ENCODE assay signal across 12 cellular contexts in the genomic region with DNA sequence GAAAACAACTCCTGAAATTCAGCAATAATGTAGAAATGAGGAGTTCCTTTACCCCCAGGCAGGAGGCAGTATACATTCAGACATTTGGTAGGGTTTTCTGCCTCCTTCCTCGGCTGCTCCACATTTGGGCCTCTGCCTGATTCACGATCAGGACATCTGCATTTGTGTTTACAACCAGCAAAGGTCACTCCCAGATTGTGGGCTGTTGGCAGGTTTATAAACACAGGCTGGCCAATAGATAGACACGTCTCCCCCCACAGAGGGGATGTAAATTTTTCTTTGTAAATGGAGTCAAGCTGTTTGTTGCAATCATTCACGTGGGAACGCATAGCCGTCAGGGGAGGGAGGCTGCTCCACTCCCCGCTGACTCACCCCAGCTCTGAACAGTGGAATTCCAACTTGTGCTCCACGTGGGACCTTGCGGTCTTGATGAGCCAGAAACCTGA.
DNase-seq lines count a peak whose midpoint lies in the region; TF ChIP-seq lines count a peak whose summit lies in the region.
"Had no signal": no experiment of that assay in that cellular context is flagged by ENCODE, and none has a peak within 500 bp of the region (broad histone marks: within the 10 kb centered on the region; RNA-seq: fewer than 3 reads in every experiment).

No MANE protein-coding gene starts in this region.

- H3K4me1 Mint-ChIP-seq in endodermal cell (no peaks in the 10 kb centered on the region), nephron progenitor cell (peaks cover 36% of the 10 kb centered on the region)
- H3K4me1 Mint-ChIP-seq: immature natural killer cell had no signal

- H3K4me3 ChIP-seq in endodermal cell (ENCODE audit: low read length) (no peak overlapping the region), left ventricle myocardium inferior (no peak overlapping the region), BE2C (ENCODE audit: low read depth, low read length) (no peak overlapping the region)

- CTCF ChIA-PET in HEK293T (lab: Yijun Ruan, JAX) = no interaction called here

- peak; percentile 72 for TF ChIP-seq CTCF in endodermal cell (conservative IDR thresholded peaks at IDR 0.05)
- TF ChIP-seq CTCF in nephron progenitor cell (IDR thresholded peaks at IDR 0.05) = peak; percentile 53
- no peak for TF ChIP-seq CTCF in left ventricle myocardium inferior (IDR thresholded peaks at IDR 0.05; ENCODE audit: borderline replicate concordance)
- TF ChIP-seq CTCF in BE2C (IDR thresholded peaks at IDR 0.05; ENCODE audit: low read depth, low read length) = no peak

- H3K9me3 ChIP-seq in endodermal cell (ENCODE audit: control insufficient read depth, low read length) (no peaks in the 10 kb centered on the region), left ventricle myocardium inferior (replicated peaks) (peaks cover 26% of the 10 kb centered on the region), BE2C (no peaks in the 10 kb centered on the region)

- H3K9ac ChIP-seq in endodermal cell (ENCODE audit: extremely low read depth, low read length, poor library complexity, severe bottlenecking) = no peak overlapping the region

- H3K4me3 Mint-ChIP-seq in endodermal cell = no peak overlapping the region
- H3K4me3 Mint-ChIP-seq in nephron progenitor cell = no peak overlapping the region
- H3K4me3 Mint-ChIP-seq: activated naive CD4-positive, alpha-beta T cell treated with anti-CD3 and anti-CD28 coated beads for 36 hours; immature natural killer cell had no signal

- H3K4me1 ChIP-seq in endodermal cell (ENCODE audit: control insufficient read depth, insufficient read depth, low read length) (no peaks in the 10 kb centered on the region), left ventricle myocardium inferior (no peaks in the 10 kb centered on the region), BE2C (no peaks in the 10 kb centered on the region)

- no peak overlapping the region for H3K27ac Mint-ChIP-seq in endodermal cell
- no peak overlapping the region for H3K27ac Mint-ChIP-seq in nephron progenitor cell
- H3K27ac Mint-ChIP-seq: activated naive CD4-positive, alpha-beta T cell treated with anti-CD3 and anti-CD28 coated beads for 36 hours; immature natural killer cell had no signal

- H3K27me3 ChIP-seq in endodermal cell (ENCODE audit: control insufficient read depth, insufficient read depth, low read length, poor library complexity, severe bottlenecking) = no peaks in the 10 kb centered on the region
- H3K27me3 ChIP-seq in left ventricle myocardium inferior (ENCODE audit: low read depth) = peaks cover 25% of the 10 kb centered on the region
- no peaks in the 10 kb centered on the region for H3K27me3 ChIP-seq in BE2C

- POLR2A ChIA-PET in HEK293T (lab: Yijun Ruan, JAX) = no interaction called here

- H3K36me3 Mint-ChIP-seq in endodermal cell (ENCODE audit: low read depth) = no peaks in the 10 kb centered on the region
- H3K36me3 Mint-ChIP-seq in nephron progenitor cell (ENCODE audit: low read depth) = no peaks in the 10 kb centered on the region
- H3K36me3 Mint-ChIP-seq: immature natural killer cell had no signal

- DNase-seq in ELF-1 (ENCODE audit: low read depth, low spot score) = peak; percentile 68
- peak; percentile 61 for DNase-seq in LHCN-M2 (ENCODE audit: low read depth)
- DNase-seq in endodermal cell = peak; percentile 65
- DNase-seq in nephron progenitor cell = peak; percentile 23
- DNase-seq in HEK293T (ENCODE audit: extremely low spot score) = no peak
- DNase-seq in left ventricle myocardium inferior = no peak
- DNase-seq in stimulated activated CD4-positive, alpha-beta T cell treated with anti-CD3 and anti-CD28 coated beads, Interleukin-4, amount 100 ng/mL, for 4 hours = no peak
- no peak for DNase-seq in BE2C
- DNase-seq: activated naive CD4-positive, alpha-beta T cell treated with anti-CD3 and anti-CD28 coated beads for 36 hours; immature natural killer cell; NCI-H1092 treated with DMSO at 0.1 percent for 48 hours; occipital lobe had no signal

- H3K27me3 Mint-ChIP-seq in endodermal cell (ENCODE audit: insufficient read depth) (no peaks in the 10 kb centered on the region), nephron progenitor cell (ENCODE audit: low read depth, poor library complexity) (peaks cover 37% of the 10 kb centered on the region)

- H3K36me3 ChIP-seq in endodermal cell (ENCODE audit: control insufficient read depth, insufficient read depth, low read length) (no peaks in the 10 kb centered on the region), left ventricle myocardium inferior (no peaks in the 10 kb centered on the region), BE2C (no peaks in the 10 kb centered on the region)

- intact Hi-C loops in left ventricle myocardium inferior (cut with micrococcal nuclease) = no loop called here

- H3K27ac ChIP-seq in endodermal cell (ENCODE audit: low read depth, low read length) (no peak overlapping the region), left ventricle myocardium inferior (replicated peaks) (no peak overlapping the region)

- no peaks in the 10 kb centered on the region for H3K9me3 Mint-ChIP-seq in endodermal cell
- no peaks in the 10 kb centered on the region for H3K9me3 Mint-ChIP-seq in nephron progenitor cell

- 40 to 67% methylated on average over 2 to 9 of the region's 9 CpGs for WGBS in endodermal cell (ENCODE audit: insufficient coverage in 1 of 2, insufficient read length in 1 of 2), 2 experiments

TF ChIP-seq in HEK293T, 16 proteins besides CTCF, POLR2A, EP300 and RAD21:
- no peak for TF ChIP-seq BHLHE40 (IDR thresholded peaks at IDR 0.05; ENCODE audit: borderline replicate concordance)
- no peak for TF ChIP-seq FOXM1 (IDR thresholded peaks at IDR 0.05; ENCODE audit: borderline replicate concordance)
- TF ChIP-seq ELF4 (IDR thresholded peaks at IDR 0.05) = no peak
- no peak for TF ChIP-seq TARDBP (IDR thresholded peaks at IDR 0.05)
- TF ChIP-seq CTBP1 (IDR thresholded peaks at IDR 0.05; ENCODE audit: borderline replicate concordance) = no peak
- no peak for TF ChIP-seq SUZ12 (IDR thresholded peaks at IDR 0.05)
- TF ChIP-seq HDGF (IDR thresholded peaks at IDR 0.05; ENCODE audit: borderline replicate concordance) = no peak
- TF ChIP-seq LEF1 (IDR thresholded peaks at IDR 0.05; ENCODE audit: borderline replicate concordance) = no peak
- TF ChIP-seq PKNOX1 (IDR thresholded peaks at IDR 0.05) = no peak
- no peak for TF ChIP-seq L3MBTL2 (conservative IDR thresholded peaks at IDR 0.05)
- TF ChIP-seq SP1 (IDR thresholded peaks at IDR 0.05) = no peak
- TF ChIP-seq FOXA1 (IDR thresholded peaks at IDR 0.05) = no peak
- no peak for TF ChIP-seq FOXK2 (IDR thresholded peaks at IDR 0.05)
- TF ChIP-seq ARNT (IDR thresholded peaks at IDR 0.05) = no peak
- no peak for TF ChIP-seq NFRKB (IDR thresholded peaks at IDR 0.05)
- TF ChIP-seq ZNF384 (IDR thresholded peaks at IDR 0.05) = no peak

Comparison
In these comparisons a context has a peak if more than half of its experiments do, and no peak if none do; other contexts are left out.
1. DNase-seq: peak in ELF-1 (single experiment), LHCN-M2 (single experiment), endodermal cell (single experiment) and nephron progenitor cell (single experiment); none in HEK293T (single experiment), left ventricle myocardium inferior (single experiment), stimulated activated CD4-positive, alpha-beta T cell treated with anti-CD3 and anti-CD28 coated beads, Interleukin-4, amount 100 ng/mL, for 4 hours (0 of 2) and BE2C (single experiment).
2. CTCF ChIP-seq: peak in endodermal cell (single experiment) and nephron progenitor cell (single experiment); none in left ventricle myocardium inferior (single experiment) and BE2C (single experiment).